ENCODE assay signal across 10 cellular contexts in the genomic region with DNA sequence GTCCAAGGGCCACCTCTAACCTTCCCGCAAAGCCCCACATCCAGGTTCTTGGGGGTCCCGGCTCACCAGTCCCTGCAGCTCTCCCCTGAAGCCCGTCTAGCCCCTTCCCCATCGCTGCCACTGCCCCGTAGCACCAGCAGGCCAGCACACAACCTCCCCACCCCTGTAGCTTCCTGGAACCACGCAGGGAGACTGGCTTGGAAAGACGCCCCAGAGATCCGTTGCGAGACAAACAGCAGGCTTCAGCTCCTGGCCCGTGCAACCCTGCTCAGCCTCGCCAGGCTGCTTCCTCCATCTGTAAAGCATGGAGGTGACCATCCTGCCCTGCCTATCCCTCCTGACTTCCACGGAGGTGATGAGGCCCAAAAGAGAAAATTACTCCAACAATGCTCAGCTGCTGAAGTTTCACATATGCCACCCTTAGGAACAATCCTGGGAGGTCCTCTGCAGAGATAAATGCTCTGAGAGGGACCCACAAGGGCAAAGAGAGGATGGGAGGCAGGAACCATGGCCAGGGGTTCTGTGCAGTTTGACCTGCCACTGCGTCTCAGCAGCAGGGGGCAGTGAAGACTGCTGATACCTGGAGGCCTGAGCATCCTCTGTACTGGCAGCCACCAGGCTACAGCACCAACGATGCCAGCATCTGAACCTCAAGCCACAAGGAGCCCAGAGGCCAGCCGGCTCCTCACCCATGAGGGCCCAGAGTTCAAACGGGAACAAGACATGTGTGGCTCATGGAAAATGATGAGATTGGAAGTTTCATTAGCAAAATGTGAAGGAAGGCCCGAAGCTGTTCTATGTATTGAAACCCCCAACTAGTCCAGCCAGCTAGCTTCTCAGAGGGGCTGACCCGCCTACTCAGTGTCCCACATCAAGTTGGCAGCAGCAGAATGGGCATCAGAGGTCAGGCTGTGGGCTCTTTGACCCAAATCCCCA. TPM values are rescaled to one million over a fixed set of nuclear protein-coding genes. Genes with fewer than 3 reads are reported as not detected.
DNase-seq lines count a peak whose midpoint lies in the region; ATAC-seq, FAIRE-seq and TF ChIP-seq lines count a peak whose summit lies in the region.
"Had no signal": no experiment of that assay in that cellular context is flagged by ENCODE, and none has a peak within 500 bp of the region (broad histone marks: within the 10 kb centered on the region; RNA-seq: fewer than 3 reads in every experiment).

No MANE protein-coding gene starts in this region.

- H3K4me1 Mint-ChIP-seq in activated B cell treated with CpG ODN at 0.5 μM for 24 hours (peaks cover 51% of the 10 kb centered on the region), endothelial cell (ENCODE audit: unreplicated experiment) (peaks cover 15% of the 10 kb centered on the region)

- POLR2A ChIA-PET in activated B cell treated with CpG ODN at 0.5 μM for 24 hours (lab: Charles Lee), result no interaction called here

- intact Hi-C loops in activated B cell treated with CpG ODN at 0.5 μM for 24 hours (cut with micrococcal nuclease), result loop anchor here (1.0 kb wide), 1 partner anchor 524 kb away; no protein-coding TSS in a partner anchor

- H3K9me3 Mint-ChIP-seq in activated B cell treated with CpG ODN at 0.5 μM for 24 hours, result no peaks in the 10 kb centered on the region
- H3K9me3 Mint-ChIP-seq in endothelial cell (ENCODE audit: unreplicated experiment), result no peaks in the 10 kb centered on the region

- H3K4me3 Mint-ChIP-seq in activated B cell treated with CpG ODN at 0.5 μM for 24 hours, result no peak overlapping the region
- no peak overlapping the region for H3K4me3 Mint-ChIP-seq in endothelial cell (ENCODE audit: unreplicated experiment)

- no peak for DNase-seq in GM13977 (ENCODE audit: low spot score)
- DNase-seq in activated B cell treated with CpG ODN at 0.5 μM for 24 hours, result no peak
- peak; percentile 26 for DNase-seq in endothelial cell (ENCODE audit: low spot score)
- peak; percentile 23 to 30 for DNase-seq in stimulated activated CD4-positive, alpha-beta T cell treated with anti-CD3 and anti-CD28 coated beads, Interleukin-15, amount 100 ng/mL, for 1 hour (ENCODE audit: low read depth in 1 of 2, low spot score in 1 of 2)
- DNase-seq in NCI-H2107 treated with DMSO at 0.1 percent for 48 hours (lab: John Stamatoyannopoulos, UW; ENCODE audit: unreplicated experiment), result no peak
- DNase-seq in H54 (ENCODE audit: insufficient read length, low spot score), result no peak
- no peak for DNase-seq in DMS153 treated with DMSO at 0.1 percent for 48 hours (lab: John Stamatoyannopoulos, UW; ENCODE audit: unreplicated experiment)

- CTCF ChIA-PET in activated B cell treated with CpG ODN at 0.5 μM for 24 hours (lab: Charles Lee), result no interaction called here

- FAIRE-seq in H54 (lab: Jason Lieb, UNC), result no peak

- TF ChIP-seq CTCF in GM13977 (IDR thresholded peaks at IDR 0.05; ENCODE audit: extremely low read depth, insufficient read depth, missing control alignments) (peak; percentile 41), activated B cell treated with CpG ODN at 0.5 μM for 24 hours (IDR thresholded peaks at IDR 0.05) (no peak), endothelial cell (IDR thresholded peaks at IDR 0.05; ENCODE audit: unreplicated experiment) (no peak)

- ATAC-seq in activated B cell treated with CpG ODN at 0.5 μM for 24 hours (ENCODE audit: low read depth), result peak; percentile 51
- no peak for ATAC-seq in GM19455 (IDR thresholded peaks at IDR 0.05; ENCODE audit: unreplicated experiment)

- no peak for TF ChIP-seq POLR2A in H54 (IDR thresholded peaks at IDR 0.05; ENCODE audit: low read depth, low read length)

- no peaks in the 10 kb centered on the region for H3K27me3 Mint-ChIP-seq in activated B cell treated with CpG ODN at 0.5 μM for 24 hours
- H3K27me3 Mint-ChIP-seq in endothelial cell (ENCODE audit: unreplicated experiment), result no peaks in the 10 kb centered on the region

- peaks cover 7% of the 10 kb centered on the region for H3K36me3 Mint-ChIP-seq in activated B cell treated with CpG ODN at 0.5 μM for 24 hours (ENCODE audit: low read depth)
- H3K36me3 Mint-ChIP-seq in endothelial cell (ENCODE audit: low read depth, unreplicated experiment), result no peaks in the 10 kb centered on the region

- H3K27ac Mint-ChIP-seq in activated B cell treated with CpG ODN at 0.5 μM for 24 hours (no peak overlapping the region), endothelial cell (ENCODE audit: unreplicated experiment) (no peak overlapping the region)

- in situ Hi-C loops in GM13977 (cut with MboI; ENCODE audit: low pct_unique_long_range_greater_than_20kb, low sequenced_read_pairs, unreplicated experiment), result no loop called here

RNA-seq across cellular contexts. Expression of gene DGCR2, which starts 16.1 kb away (rescaled TPM):
- total RNA-seq in activated B cell treated with CpG ODN at 0.5 μM for 24 hours, result 29.3 and 33.2 TPM in 2 replicates
- 46.7 TPM for total RNA-seq in endothelial cell (ENCODE audit: unreplicated experiment)

RNA-seq across cellular contexts. Expression of gene TSSK2, which starts 25.0 kb away (rescaled TPM):
- total RNA-seq in activated B cell treated with CpG ODN at 0.5 μM for 24 hours (0.13 TPM in 1 of 2 replicates, not detected in the other), endothelial cell (ENCODE audit: unreplicated experiment) (not detected)
- total RNA-seq: LHCN-M2, thoracic aorta had no signal

RNA-seq across cellular contexts. Expression of gene ESS2, which starts 38.3 kb away (rescaled TPM):
- total RNA-seq in activated B cell treated with CpG ODN at 0.5 μM for 24 hours (14.9 and 17.2 TPM in 2 replicates), endothelial cell (ENCODE audit: unreplicated experiment) (19.1 TPM)

RNA-seq across cellular contexts. Expression of gene GSC2, which starts 44.0 kb away (rescaled TPM):
- total RNA-seq in activated B cell treated with CpG ODN at 0.5 μM for 24 hours, result not detected in 2 replicates
- not detected for total RNA-seq in endothelial cell (ENCODE audit: unreplicated experiment)
- total RNA-seq: LHCN-M2, thoracic aorta had no signal

Comparison
In these comparisons a context has a peak if more than half of its experiments do, and no peak if none do; other contexts are left out.
1. DNase-seq: peak in endothelial cell (single experiment) and stimulated activated CD4-positive, alpha-beta T cell treated with anti-CD3 and anti-CD28 coated beads, Interleukin-15, amount 100 ng/mL, for 1 hour (2 of 2); none in GM13977 (single experiment), activated B cell treated with CpG ODN at 0.5 μM for 24 hours (single experiment), NCI-H2107 treated with DMSO at 0.1 percent for 48 hours (single experiment), H54 (single experiment) and DMS153 treated with DMSO at 0.1 percent for 48 hours (single experiment).